Comparison of ENCODE assay signal across 26 cellular contexts in genomic region chr4:184885602-184886001, GRCh38.
"Had no signal": no experiment of that assay in that cellular context is flagged by ENCODE, and none has a peak within 500 bp of the region (broad histone marks: within the 10 kb centered on the region; RNA-seq: fewer than 3 reads in every experiment).

No MANE protein-coding gene starts in this region.

- H3K27me3 ChIP-seq: colonic mucosa, esophagus squamous epithelium, ovary, tibial nerve, upper lobe of right lung, uterus had no signal

- H3K9me3 ChIP-seq: colonic mucosa, esophagus squamous epithelium, lower lobe of right lung, ovary, psoas muscle, thoracic aorta, tibial nerve, upper lobe of right lung, uterus had no signal

- H3K36me3 ChIP-seq: colonic mucosa, esophagus squamous epithelium, lower lobe of right lung, ovary, thoracic aorta, tibial nerve, upper lobe of right lung, uterus had no signal

- H3K4me3 Mint-ChIP-seq: dendritic cell treated with granulocyte-macrophage colony-stimulating factor and Interleukin-4, amounts not matched to agents 40 ng/mL and 50 ng/mL, for 4 days; immature natural killer cell; naive thymus-derived CD8-positive, alpha-beta T cell; stimulated activated memory B cell treated with anti-CD40 and anti-IgM and Interleukin-4, amounts not matched to agents 10 μg/mL and 1 μg/mL and 100 μg/mL, for 72 hours had no signal

- FAIRE-seq: endothelial cell of umbilical vein, frontal cortex had no signal

- H3K4me1 Mint-ChIP-seq: immature natural killer cell had no signal

- H3K27me3 Mint-ChIP-seq: dendritic cell treated with granulocyte-macrophage colony-stimulating factor and Interleukin-4, amounts not matched to agents 40 ng/mL and 50 ng/mL, for 4 days; stimulated activated memory B cell treated with anti-CD40 and anti-IgM and Interleukin-4, amounts not matched to agents 10 μg/mL and 1 μg/mL and 100 μg/mL, for 72 hours had no signal

- DNase-seq: colonic mucosa; effector memory CD4-positive, alpha-beta T cell; esophagus squamous epithelium; hypothalamus; immature natural killer cell; islet precursor cell; kidney glomerular epithelial cell; left ventricle myocardium superior; lower lobe of right lung; naive thymus-derived CD8-positive, alpha-beta T cell; occipital lobe; ovary; posterior cingulate gyrus; psoas muscle; retina; stimulated activated CD4-positive, alpha-beta T cell treated with anti-CD3 and anti-CD28 coated beads, Interleukin-4, amount 100 ng/mL, for 4 hours; stimulated activated naive CD8-positive, alpha-beta T cell treated with anti-CD3 and anti-CD28 coated beads, Interleukin-15, Interleukin-2, amounts not matched to agents 100 U/mL and 50 U/mL, for 24 hours; upper lobe of right lung; uterus had no signal

- H3K27ac ChIP-seq: colonic mucosa, esophagus squamous epithelium, lower lobe of right lung, ovary, psoas muscle, thoracic aorta, tibial nerve, upper lobe of right lung, uterus had no signal

- ATAC-seq: left ventricle myocardium superior; lower lobe of right lung; naive thymus-derived CD8-positive, alpha-beta T cell; psoas muscle; sciatic nerve; stimulated activated memory B cell treated with anti-CD40 and anti-IgM and Interleukin-4, amounts not matched to agents 10 μg/mL and 1 μg/mL and 100 μg/mL, for 72 hours; stimulated activated naive CD8-positive, alpha-beta T cell treated with anti-CD3 and anti-CD28 coated beads, Interleukin-15, Interleukin-2, amounts not matched to agents 100 U/mL and 50 U/mL, for 24 hours; upper lobe of right lung had no signal

- H3K27ac Mint-ChIP-seq: dendritic cell treated with granulocyte-macrophage colony-stimulating factor and Interleukin-4, amounts not matched to agents 40 ng/mL and 50 ng/mL, for 4 days; immature natural killer cell; stimulated activated memory B cell treated with anti-CD40 and anti-IgM and Interleukin-4, amounts not matched to agents 10 μg/mL and 1 μg/mL and 100 μg/mL, for 72 hours had no signal

- H3K4me3 ChIP-seq: colonic mucosa, esophagus squamous epithelium, lower lobe of right lung, ovary, psoas muscle, thoracic aorta, tibial nerve, upper lobe of right lung, uterus had no signal

- H3K4me1 ChIP-seq: colonic mucosa, esophagus squamous epithelium, lower lobe of right lung, psoas muscle, tibial nerve, upper lobe of right lung, uterus had no signal

- H3K36me3 Mint-ChIP-seq: immature natural killer cell; naive thymus-derived CD8-positive, alpha-beta T cell; stimulated activated memory B cell treated with anti-CD40 and anti-IgM and Interleukin-4, amounts not matched to agents 10 μg/mL and 1 μg/mL and 100 μg/mL, for 72 hours had no signal
